ENCODE assay signal across 14 cellular contexts in the genomic region with DNA sequence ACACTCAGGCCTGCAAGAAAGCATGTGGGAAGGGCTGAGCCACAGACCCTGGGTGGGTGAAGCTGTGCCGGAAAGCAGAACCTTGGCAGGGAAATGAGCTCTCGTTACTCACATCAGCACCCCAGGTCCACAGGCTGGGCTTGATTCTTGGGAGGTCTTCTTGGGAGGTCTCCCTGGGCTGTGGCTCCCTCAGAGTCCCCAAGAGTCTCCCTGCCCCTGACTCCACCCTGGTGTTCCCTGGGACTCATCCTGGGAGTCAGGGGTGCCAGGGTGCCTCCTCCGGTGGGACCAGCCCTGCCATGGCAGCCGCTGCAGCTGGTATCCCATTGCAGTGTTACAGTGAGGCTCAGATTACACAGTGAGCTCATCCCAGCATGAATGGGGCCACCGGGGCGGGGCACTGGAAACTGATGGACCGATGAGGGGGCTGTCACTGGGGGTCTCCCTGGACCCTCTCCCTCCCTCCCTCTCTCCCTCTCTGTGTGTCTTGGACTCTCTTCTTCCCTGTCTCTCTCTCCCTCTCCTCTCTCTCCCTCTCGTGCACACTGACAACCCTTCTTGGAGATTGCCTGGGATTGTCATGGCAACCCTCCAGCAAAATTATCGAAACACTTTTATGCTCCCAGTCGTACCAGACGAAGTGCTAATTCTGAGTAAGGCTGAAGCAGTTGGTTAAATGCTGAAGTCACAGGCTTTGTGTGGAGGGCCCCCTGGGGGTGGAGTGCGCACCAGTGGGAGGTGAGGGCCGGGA. TPM values are rescaled to one million over a fixed set of nuclear protein-coding genes. Genes with fewer than 3 reads are reported as not detected.
DNase-seq lines count a peak whose midpoint lies in the region; ATAC-seq, FAIRE-seq and TF ChIP-seq lines count a peak whose summit lies in the region.
"Had no signal": no experiment of that assay in that cellular context is flagged by ENCODE, and none has a peak within 500 bp of the region (broad histone marks: within the 10 kb centered on the region; RNA-seq: fewer than 3 reads in every experiment).

No MANE protein-coding gene starts in this region.

- H3K27ac ChIP-seq in SJSA1 (peak overlapping the region; percentile 95), hepatocyte (peak overlapping the region; percentile 7)
- H3K27ac ChIP-seq: SK-N-MC, transverse colon had no signal

- WGBS in hepatocyte (ENCODE audit: low lambda C conversion rate, missing lambda C conversion rate), result 44% methylated on average over 12 of the region's 13 CpGs

- DNase-seq in left cardiac atrium (no peak), cardiac septum (ENCODE audit: low spot score) (no peak), SJSA1 (ENCODE audit: low read depth in 1 of 2, low spot score in 2 of 2) (peak; percentile 99), hepatocyte (ENCODE audit: low spot score) (no peak), urothelium cell line (ENCODE audit: low spot score) (peak; percentile 42), GDM1 (lab: John Stamatoyannopoulos, UW) (no peak)
- DNase-seq: activated CD8-positive, alpha-beta T cell treated with anti-CD3 and anti-CD28 coated beads for 36 hours; transverse colon had no signal

- peak overlapping the region; percentile 8 for H3K4me3 ChIP-seq in SJSA1
- H3K4me3 ChIP-seq in hepatocyte, result no peak overlapping the region
- H3K4me3 ChIP-seq: SK-N-MC, transverse colon had no signal

- H2AFZ ChIP-seq in hepatocyte, result no peak overlapping the region

- intact Hi-C loops in left cardiac atrium (cut with DNase I) (no loop called here), cardiac septum (cut with DNase I) (no loop called here)

- FAIRE-seq in urothelium cell line (lab: Jason Lieb, UNC), result no peak
- FAIRE-seq: islet of Langerhans had no signal

- peak overlapping the region; percentile 38 for H3K4me2 ChIP-seq in hepatocyte

- no peaks in the 10 kb centered on the region for H3K36me3 ChIP-seq in SJSA1
- no peaks in the 10 kb centered on the region for H3K36me3 ChIP-seq in hepatocyte (replicated peaks; ENCODE audit: insufficient read depth, low read depth)
- H3K36me3 ChIP-seq: transverse colon had no signal

- TF ChIP-seq CTCF in hepatocyte (IDR thresholded peaks at IDR 0.05; ENCODE audit: poor library complexity), result no peak

- H3K9me2 ChIP-seq in hepatocyte (replicated peaks; ENCODE audit: insufficient read depth), result no peaks in the 10 kb centered on the region

- H3K79me2 ChIP-seq in hepatocyte, result no peaks in the 10 kb centered on the region

- H3K27me3 ChIP-seq in SJSA1 (replicated peaks), result no peaks in the 10 kb centered on the region
- H3K27me3 ChIP-seq in hepatocyte, result no peaks in the 10 kb centered on the region

- no peaks in the 10 kb centered on the region for H3K9me3 ChIP-seq in SJSA1 (replicated peaks)
- no peaks in the 10 kb centered on the region for H3K9me3 ChIP-seq in hepatocyte (ENCODE audit: low read depth)
- H3K9me3 ChIP-seq: transverse colon had no signal

- H4K20me1 ChIP-seq in hepatocyte (ENCODE audit: insufficient read depth, poor library complexity, severe bottlenecking), result no peaks in the 10 kb centered on the region

- H3K4me1 ChIP-seq in SJSA1 (replicated peaks), result peaks cover 93% of the 10 kb centered on the region
- peaks cover 4% of the 10 kb centered on the region for H3K4me1 ChIP-seq in hepatocyte (ENCODE audit: insufficient read depth)

- ATAC-seq in left cardiac atrium, result peak; percentile 29 to 33
- no peak for ATAC-seq in HG03108 (IDR thresholded peaks at IDR 0.05; ENCODE audit: unreplicated experiment)
- ATAC-seq in GM18520 (IDR thresholded peaks at IDR 0.05; ENCODE audit: unreplicated experiment), result no peak
- ATAC-seq: activated CD8-positive, alpha-beta T cell treated with anti-CD3 and anti-CD28 coated beads for 36 hours had no signal

RNA-seq across cellular contexts. Expression of a gene that starts 8.7 kb away (rescaled TPM):
- total RNA-seq in left cardiac atrium (100 to 1,000 TPM in 1 of 2 donors, 10 to 100 TPM in 1; 25.0 to 121 TPM), cardiac septum (42.0 TPM), hepatocyte (23.2 and 30.7 TPM in 2 replicates)
- 345 and 479 TPM in 2 replicates for total RNA-seq in SJSA1 (2014; rRNA removed; shearing (Covaris generic))
- polyA plus RNA-seq in hepatocyte, result 9.3 and 13.3 TPM in 2 replicates
- total RNA-seq: HT-29 had no signal
- polyA plus RNA-seq: CD14-positive monocyte had no signal

RNA-seq across cellular contexts. Expression of a gene that starts 53.2 kb away (rescaled TPM):
- total RNA-seq in left cardiac atrium (10 to 100 TPM; 13.8 to 20.1 TPM), cardiac septum (17.2 TPM), hepatocyte (22.0 and 27.2 TPM in 2 replicates)
- 78.0 and 127 TPM in 2 replicates for total RNA-seq in SJSA1 (2014; rRNA removed; shearing (Covaris generic))
- 18.2 and 23.8 TPM in 2 replicates for polyA plus RNA-seq in hepatocyte

Comparison
In these comparisons a context has a peak if more than half of its experiments do, and no peak if none do; other contexts are left out.
1. ATAC-seq: peak in left cardiac atrium (2 of 2); none in HG03108 (single experiment) and GM18520 (single experiment).
2. DNase-seq: peak in SJSA1 (2 of 2) and urothelium cell line (single experiment); none in left cardiac atrium (single experiment), cardiac septum (single experiment), hepatocyte (single experiment) and GDM1 (single experiment).